Comparison of ENCODE assay signal across 8 cellular contexts in the genomic region with DNA sequence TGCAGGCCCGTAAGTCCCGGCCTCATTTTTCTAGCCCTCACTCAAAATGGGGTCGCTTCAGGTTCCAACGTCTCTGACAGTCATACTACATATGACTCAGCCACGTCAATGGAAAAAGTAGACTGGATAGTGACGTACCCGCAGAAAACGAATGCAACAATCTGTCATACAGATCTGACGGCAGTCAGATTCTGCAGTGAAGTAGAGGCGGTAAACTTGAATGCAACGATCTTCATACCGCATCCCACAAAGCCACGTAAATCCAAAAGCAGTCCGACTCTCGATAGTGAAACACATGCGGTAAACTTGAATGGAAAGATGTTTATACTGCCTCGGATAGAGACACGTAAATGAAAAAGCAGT. TPM values are rescaled to one million over a fixed set of nuclear protein-coding genes. Genes with fewer than 3 reads are reported as not detected.
DNase-seq lines count a peak whose midpoint lies in the region; ATAC-seq lines count a peak whose summit lies in the region.

No MANE protein-coding gene starts in this region.

- no peaks in the 10 kb centered on the region for H3K9me3 ChIP-seq in effector memory CD4-positive, alpha-beta T cell (ENCODE audit: control insufficient read depth, low read length)
- no peaks in the 10 kb centered on the region for H3K9me3 ChIP-seq in mucosa of rectum (ENCODE audit: control insufficient read depth in 2 of 2, low read length in 2 of 2)

- CTCF ChIA-PET in activated CD4-positive, alpha-beta memory T cell treated with anti-CD3 and anti-CD28 coated beads, Interleukin-2, amount 10 ng/mL, durations not matched to agents 7 days and 5 days (lab: Charles Lee) = interaction anchor here (0.7 to 3.5 kb wide), 8 partner anchors 21 to 123 kb away, joined by 3 to 23 read pairs (median 7); a partner anchor contains a TSS

- peaks cover 10% of the 10 kb centered on the region for H3K36me3 Mint-ChIP-seq in activated CD4-positive, alpha-beta memory T cell treated with anti-CD3 and anti-CD28 coated beads, Interleukin-2, amount 10 ng/mL, durations not matched to agents 7 days and 5 days (ENCODE audit: low read depth)

- no peaks in the 10 kb centered on the region for H3K36me3 ChIP-seq in effector memory CD4-positive, alpha-beta T cell (ENCODE audit: control insufficient read depth, insufficient read depth, low read length)
- no peaks in the 10 kb centered on the region for H3K36me3 ChIP-seq in mucosa of rectum (ENCODE audit: control insufficient read depth in 2 of 2, insufficient read depth in 2 of 2, low read length in 2 of 2)

- H3K9ac ChIP-seq in mucosa of rectum (ENCODE audit: low read depth in 1 of 2, low read length in 2 of 2) = peak overlapping the region; percentile 84 to 96

- peak; percentile 60 to 62 for DNase-seq in NCI-H524 (lab: John Stamatoyannopoulos, UW)
- peak; percentile 84 for DNase-seq in activated CD4-positive, alpha-beta memory T cell treated with anti-CD3 and anti-CD28 coated beads, Interleukin-2, amount 10 ng/mL, durations not matched to agents 7 days and 5 days
- peak; percentile 59 to 77 (median 68) for DNase-seq in effector memory CD4-positive, alpha-beta T cell
- peak; percentile 39 to 87 (median 82) for DNase-seq in stimulated activated naive CD4-positive, alpha-beta T cell (lab: John Stamatoyannopoulos, UW)

- POLR2A ChIA-PET in activated CD4-positive, alpha-beta memory T cell treated with anti-CD3 and anti-CD28 coated beads, Interleukin-2, amount 10 ng/mL, durations not matched to agents 7 days and 5 days (lab: Charles Lee) = interaction anchor here (0.7 to 13.2 kb wide), 34 partner anchors 8 to 1669 kb away, joined by 3 to 903 read pairs (median 6); a partner anchor contains a TSS

- no peaks in the 10 kb centered on the region for H3K27me3 ChIP-seq in effector memory CD4-positive, alpha-beta T cell (replicated peaks; ENCODE audit: control insufficient read depth, insufficient read depth, low read length, poor library complexity, severe bottlenecking)
- no peaks in the 10 kb centered on the region for H3K27me3 ChIP-seq in mucosa of rectum (ENCODE audit: control insufficient read depth in 2 of 2, insufficient read depth in 2 of 2, low read length in 2 of 2)

- H3K27ac Mint-ChIP-seq in activated CD4-positive, alpha-beta memory T cell treated with anti-CD3 and anti-CD28 coated beads, Interleukin-2, amount 10 ng/mL, durations not matched to agents 7 days and 5 days = peak overlapping the region; percentile 99

- H3K27me3 Mint-ChIP-seq in activated CD4-positive, alpha-beta memory T cell treated with anti-CD3 and anti-CD28 coated beads, Interleukin-2, amount 10 ng/mL, durations not matched to agents 7 days and 5 days = peaks cover 3% of the 10 kb centered on the region

- peaks cover 37% of the 10 kb centered on the region for H3K4me1 Mint-ChIP-seq in activated CD4-positive, alpha-beta memory T cell treated with anti-CD3 and anti-CD28 coated beads, Interleukin-2, amount 10 ng/mL, durations not matched to agents 7 days and 5 days

- H3K4me1 ChIP-seq in effector memory CD4-positive, alpha-beta T cell (ENCODE audit: control insufficient read depth, insufficient read depth, low read length, poor library complexity, severe bottlenecking) = peaks cover 19% of the 10 kb centered on the region
- peaks cover 10 to 11% of the 10 kb centered on the region in 2 donors for H3K4me1 ChIP-seq in mucosa of rectum (ENCODE audit: control insufficient read depth in 2 of 2, insufficient read depth in 2 of 2, low read length in 2 of 2)

- H3K4me3 ChIP-seq in GM08714 (ENCODE audit: low read length) = peak overlapping the region; percentile 87
- peak overlapping the region; percentile 62 for H3K4me3 ChIP-seq in effector memory CD4-positive, alpha-beta T cell (ENCODE audit: insufficient read depth, low read depth, low read length, poor library complexity, severe bottlenecking)
- H3K4me3 ChIP-seq in mucosa of rectum (ENCODE audit: low read length in 2 of 2) = peak overlapping the region; percentile 78 to 99

- peak; percentile 22 for ATAC-seq in HG02884 (IDR thresholded peaks at IDR 0.05; ENCODE audit: unreplicated experiment)
- no peak for ATAC-seq in HG02840 (IDR thresholded peaks at IDR 0.05; ENCODE audit: low FRiP score, unreplicated experiment)

- peak overlapping the region; percentile 85 for H3K4me3 Mint-ChIP-seq in activated CD4-positive, alpha-beta memory T cell treated with anti-CD3 and anti-CD28 coated beads, Interleukin-2, amount 10 ng/mL, durations not matched to agents 7 days and 5 days

- peak overlapping the region; percentile 95 for H3K27ac ChIP-seq in effector memory CD4-positive, alpha-beta T cell (ENCODE audit: insufficient read depth, low read length, poor library complexity, severe bottlenecking)
- H3K27ac ChIP-seq in mucosa of rectum (ENCODE audit: low read depth in 2 of 2, low read length in 2 of 2) = peak overlapping the region; percentile 97

- H3K9me3 Mint-ChIP-seq in activated CD4-positive, alpha-beta memory T cell treated with anti-CD3 and anti-CD28 coated beads, Interleukin-2, amount 10 ng/mL, durations not matched to agents 7 days and 5 days = peaks cover 2% of the 10 kb centered on the region

RNA-seq across cellular contexts. Expression of a gene that starts 38.4 kb away (rescaled TPM):
- total RNA-seq in activated CD4-positive, alpha-beta memory T cell treated with anti-CD3 and anti-CD28 coated beads, Interleukin-2, amount 10 ng/mL, durations not matched to agents 7 days and 5 days = 1 to 10 TPM; 5.5 to 6.4 TPM
